Comparison of ENCODE assay signal across 8 cellular contexts in the genomic region with DNA sequence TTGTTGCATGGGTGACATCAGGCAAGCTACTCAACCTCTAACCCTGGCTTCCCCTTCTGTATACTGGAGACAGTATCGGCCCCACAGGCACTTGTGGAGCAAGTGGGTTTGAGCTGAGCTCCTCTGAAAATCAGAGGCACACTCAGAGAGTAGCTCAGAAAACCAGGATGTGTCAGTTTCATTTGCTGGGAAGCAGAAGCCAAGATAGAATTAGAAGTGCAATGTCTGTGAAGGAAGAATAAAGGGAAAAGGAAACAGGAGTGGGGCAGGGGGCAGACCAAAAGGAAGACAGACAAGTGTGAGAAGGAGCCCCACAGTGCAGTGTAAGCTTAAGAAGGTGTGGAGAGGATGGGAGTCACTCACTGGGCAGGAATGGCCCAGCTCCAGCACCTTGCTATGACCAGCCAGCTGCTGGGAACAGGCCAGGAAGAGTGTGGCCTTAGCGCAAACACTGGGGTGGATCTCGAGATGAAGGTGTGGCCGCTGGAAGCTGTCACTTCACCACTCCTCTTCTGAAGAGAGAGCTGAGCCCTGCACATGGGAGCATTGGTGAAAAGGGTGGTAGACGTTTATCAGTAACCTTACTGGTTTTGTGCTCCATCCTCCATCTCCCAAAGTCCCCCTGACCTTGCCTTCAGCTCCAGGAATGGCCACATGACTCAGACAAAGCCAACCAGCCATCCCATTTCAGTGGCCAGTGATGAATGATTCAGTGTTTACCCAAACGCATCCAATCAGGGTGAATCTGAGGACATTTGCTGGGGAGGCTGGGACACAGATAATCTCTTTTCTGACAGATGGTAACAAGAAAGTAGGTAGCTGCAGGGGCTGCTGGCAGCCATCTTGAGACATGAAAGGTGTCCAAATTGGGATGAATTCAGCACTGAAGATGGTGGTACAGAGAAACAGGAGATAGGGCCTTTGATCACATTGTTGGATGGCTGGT.
DNase-seq lines count a peak whose midpoint lies in the region; ATAC-seq and TF ChIP-seq lines count a peak whose summit lies in the region.

No MANE protein-coding gene starts in this region.

- H4K20me1 ChIP-seq in OCI-LY3 (ENCODE audit: insufficient read depth, low read length): no peaks in the 10 kb centered on the region
- no peaks in the 10 kb centered on the region for H4K20me1 ChIP-seq in osteoblast (ENCODE audit: insufficient read depth, low read length)

- DNase-seq in T-helper 1 cell: no peak
- DNase-seq in dorsolateral prefrontal cortex: no peak
- DNase-seq in osteoblast (ENCODE audit: insufficient read length, low spot score, missing footprints): peak; percentile 92
- DNase-seq in NAMALWA (ENCODE audit: low spot score): no peak
- DNase-seq in omental fat pad (ENCODE audit: low spot score): no peak

- H3K9ac ChIP-seq in OCI-LY3 (ENCODE audit: low read length): no peak overlapping the region

- peak overlapping the region; percentile 92 for H3K27ac Mint-ChIP-seq in T-helper 1 cell treated with Interleukin-12 subunit alpha and Interleukin-12 subunit beta and Interleukin-4 antibody, amounts not matched to agents 30 μg/mL and 1 μg/mL, for 36 hours

- H2AFZ ChIP-seq in OCI-LY3 (ENCODE audit: low read depth, low read length): no peak overlapping the region
- H2AFZ ChIP-seq in osteoblast (ENCODE audit: low read length): peak overlapping the region; percentile 11

- ATAC-seq in omental fat pad (ENCODE audit: low FRiP score) (no peak), GM18505 (IDR thresholded peaks at IDR 0.05; ENCODE audit: unreplicated experiment) (no peak)

- peak overlapping the region; percentile 92 for H3K4me3 Mint-ChIP-seq in T-helper 1 cell treated with Interleukin-12 subunit alpha and Interleukin-12 subunit beta and Interleukin-4 antibody, amounts not matched to agents 30 μg/mL and 1 μg/mL, for 36 hours

- peaks cover 4% of the 10 kb centered on the region for H3K9me3 Mint-ChIP-seq in T-helper 1 cell treated with Interleukin-12 subunit alpha and Interleukin-12 subunit beta and Interleukin-4 antibody, amounts not matched to agents 30 μg/mL and 1 μg/mL, for 36 hours

- no peaks in the 10 kb centered on the region for H3K79me2 ChIP-seq in OCI-LY3 (ENCODE audit: low read length)
- H3K79me2 ChIP-seq in osteoblast (ENCODE audit: insufficient read depth, low read length): no peaks in the 10 kb centered on the region

- no peaks in the 10 kb centered on the region for H3K27me3 ChIP-seq in OCI-LY3 (ENCODE audit: low read depth, low read length)
- H3K27me3 ChIP-seq in dorsolateral prefrontal cortex: peaks cover 0 to 9% (median 0%) of the 10 kb centered on the region in 45 donors
- H3K27me3 ChIP-seq in osteoblast (ENCODE audit: insufficient read depth, low read length): peaks cover 2% of the 10 kb centered on the region

- no peaks in the 10 kb centered on the region for H3K27me3 Mint-ChIP-seq in T-helper 1 cell treated with Interleukin-12 subunit alpha and Interleukin-12 subunit beta and Interleukin-4 antibody, amounts not matched to agents 30 μg/mL and 1 μg/mL, for 36 hours (ENCODE audit: low read depth)

- H3K4me3 ChIP-seq in OCI-LY3 (ENCODE audit: low read length): peak overlapping the region; percentile 76; the same call in 1 of the 2 replicates
- H3K4me3 ChIP-seq in dorsolateral prefrontal cortex: peak overlapping the region in 22 of 59 donors; percentile 47 to 73 (median 60)
- no peak overlapping the region for H3K4me3 ChIP-seq in osteoblast (ENCODE audit: insufficient read depth, low read length)

- H3K36me3 Mint-ChIP-seq in T-helper 1 cell treated with Interleukin-12 subunit alpha and Interleukin-12 subunit beta and Interleukin-4 antibody, amounts not matched to agents 30 μg/mL and 1 μg/mL, for 36 hours (ENCODE audit: low read depth): peaks cover 5% of the 10 kb centered on the region

- H3K9me3 ChIP-seq in OCI-LY3 (ENCODE audit: insufficient read depth, low read length) (peaks cover 2% of the 10 kb centered on the region), osteoblast (ENCODE audit: low read depth, low read length) (peaks cover 1% of the 10 kb centered on the region)

- peak overlapping the region; percentile 95 for H3K4me2 ChIP-seq in OCI-LY3 (ENCODE audit: low read length)
- no peak overlapping the region for H3K4me2 ChIP-seq in osteoblast (ENCODE audit: insufficient read depth, low read length)

- H3K27ac ChIP-seq in OCI-LY3 (ENCODE audit: low read length) (no peak overlapping the region), dorsolateral prefrontal cortex (peak overlapping the region in 31 of 59 donors; percentile 2 to 79 (median 32)), osteoblast (ENCODE audit: low read depth, low read length) (no peak overlapping the region)

- peaks cover 14% of the 10 kb centered on the region for H3K4me1 Mint-ChIP-seq in T-helper 1 cell treated with Interleukin-12 subunit alpha and Interleukin-12 subunit beta and Interleukin-4 antibody, amounts not matched to agents 30 μg/mL and 1 μg/mL, for 36 hours (ENCODE audit: low read depth)

- H3K4me1 ChIP-seq in OCI-LY3 (ENCODE audit: low read length) (peaks cover 9% of the 10 kb centered on the region), osteoblast (ENCODE audit: insufficient read depth, low read length) (peaks cover 6% of the 10 kb centered on the region)

- TF ChIP-seq CTCF in OCI-LY3 (IDR thresholded peaks at IDR 0.05; ENCODE audit: low read depth, low read length) (no peak), dorsolateral prefrontal cortex (IDR thresholded peaks at IDR 0.05 in 54 of 56, conservative IDR thresholded peaks at IDR 0.05 in 2 of 56; ENCODE audit: low read depth in 1 of 56, partially characterized antibody in 56 of 56) (no peak), osteoblast (IDR thresholded peaks at IDR 0.05; ENCODE audit: extremely low read depth, low read depth, low read length) (no peak), omental fat pad (IDR thresholded peaks at IDR 0.05) (no peak)

- intact Hi-C loops in dorsolateral prefrontal cortex (cut with DNase I): no loop called here

- H3K36me3 ChIP-seq in OCI-LY3 (replicated peaks; ENCODE audit: low read depth, low read length) (peaks cover 2% of the 10 kb centered on the region), osteoblast (ENCODE audit: insufficient read depth, low read length) (no peaks in the 10 kb centered on the region)

- TF ChIP-seq POLR2A in GM18505 (IDR thresholded peaks at IDR 0.05; ENCODE audit: borderline replicate concordance, extremely low read depth, insufficient read depth, insufficient read length): no peak

Comparison
In these comparisons a context has a peak if more than half of its experiments do, and no peak if none do; other contexts are left out.
1. H3K27ac ChIP-seq: peak in dorsolateral prefrontal cortex (31 of 59); none in OCI-LY3 (single experiment) and osteoblast (single experiment).